In the genomic region with DNA sequence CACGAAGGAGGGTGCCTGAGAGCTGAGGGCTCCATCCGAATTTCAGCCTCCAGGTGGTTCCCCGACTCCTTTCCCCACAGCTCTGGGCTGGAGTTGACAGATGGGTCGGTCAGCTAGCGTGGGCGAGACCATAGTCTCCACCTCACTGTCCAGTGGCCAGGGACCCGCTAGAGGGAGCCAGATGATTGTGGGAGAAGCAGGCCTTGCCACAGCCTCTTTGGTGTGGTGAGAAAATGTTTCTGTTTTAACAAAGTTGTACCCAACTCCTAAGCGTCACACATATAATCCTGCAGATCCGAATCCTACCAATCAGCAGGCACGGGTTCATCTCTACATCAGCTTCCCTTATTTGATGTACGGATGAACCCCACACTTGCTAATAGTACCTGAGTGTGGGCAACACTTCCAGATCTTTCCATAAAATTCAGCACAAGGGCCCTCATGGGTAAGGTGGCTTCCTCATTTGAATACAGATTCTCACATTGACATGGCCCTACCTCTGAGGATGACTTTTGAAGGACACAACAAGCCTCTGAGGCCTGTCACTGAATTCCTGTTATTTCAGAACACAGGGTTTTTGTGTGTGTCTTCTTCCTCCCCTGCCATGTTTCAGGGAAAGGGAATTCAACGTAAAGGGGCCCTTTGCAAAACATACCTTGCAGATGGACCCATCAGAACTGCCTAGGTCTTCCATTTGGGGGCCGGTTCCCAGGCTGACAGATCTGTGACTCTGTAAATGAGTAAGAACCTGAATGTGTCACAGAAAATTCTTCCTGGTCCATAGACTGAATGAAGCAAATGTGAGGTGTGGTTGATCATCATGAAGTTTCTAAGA, we compare ENCODE assay signal across 1 cellular context.
TF ChIP-seq lines count a peak whose summit lies in the region.

No MANE protein-coding gene starts in this region.

TF ChIP-seq in HepG2, 621 proteins besides CTCF, POLR2A, EP300 and RAD21 (continued from another document and continues in another):
- TF ChIP-seq, protein P1, sequence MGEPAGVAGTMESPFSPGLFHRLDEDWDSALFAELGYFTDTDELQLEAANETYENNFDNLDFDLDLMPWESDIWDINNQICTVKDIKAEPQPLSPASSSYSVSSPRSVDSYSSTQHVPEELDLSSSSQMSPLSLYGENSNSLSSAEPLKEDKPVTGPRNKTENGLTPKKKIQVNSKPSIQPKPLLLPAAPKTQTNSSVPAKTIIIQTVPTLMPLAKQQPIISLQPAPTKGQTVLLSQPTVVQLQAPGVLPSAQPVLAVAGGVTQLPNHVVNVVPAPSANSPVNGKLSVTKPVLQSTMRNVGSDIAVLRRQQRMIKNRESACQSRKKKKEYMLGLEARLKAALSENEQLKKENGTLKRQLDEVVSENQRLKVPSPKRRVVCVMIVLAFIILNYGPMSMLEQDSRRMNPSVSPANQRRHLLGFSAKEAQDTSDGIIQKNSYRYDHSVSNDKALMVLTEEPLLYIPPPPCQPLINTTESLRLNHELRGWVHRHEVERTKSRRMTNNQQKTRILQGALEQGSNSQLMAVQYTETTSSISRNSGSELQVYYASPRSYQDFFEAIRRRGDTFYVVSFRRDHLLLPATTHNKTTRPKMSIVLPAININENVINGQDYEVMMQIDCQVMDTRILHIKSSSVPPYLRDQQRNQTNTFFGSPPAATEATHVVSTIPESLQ (CRISPR knock-in tag; conservative IDR thresholded peaks at IDR 0.05): no peak
- TF ChIP-seq, protein P2, sequence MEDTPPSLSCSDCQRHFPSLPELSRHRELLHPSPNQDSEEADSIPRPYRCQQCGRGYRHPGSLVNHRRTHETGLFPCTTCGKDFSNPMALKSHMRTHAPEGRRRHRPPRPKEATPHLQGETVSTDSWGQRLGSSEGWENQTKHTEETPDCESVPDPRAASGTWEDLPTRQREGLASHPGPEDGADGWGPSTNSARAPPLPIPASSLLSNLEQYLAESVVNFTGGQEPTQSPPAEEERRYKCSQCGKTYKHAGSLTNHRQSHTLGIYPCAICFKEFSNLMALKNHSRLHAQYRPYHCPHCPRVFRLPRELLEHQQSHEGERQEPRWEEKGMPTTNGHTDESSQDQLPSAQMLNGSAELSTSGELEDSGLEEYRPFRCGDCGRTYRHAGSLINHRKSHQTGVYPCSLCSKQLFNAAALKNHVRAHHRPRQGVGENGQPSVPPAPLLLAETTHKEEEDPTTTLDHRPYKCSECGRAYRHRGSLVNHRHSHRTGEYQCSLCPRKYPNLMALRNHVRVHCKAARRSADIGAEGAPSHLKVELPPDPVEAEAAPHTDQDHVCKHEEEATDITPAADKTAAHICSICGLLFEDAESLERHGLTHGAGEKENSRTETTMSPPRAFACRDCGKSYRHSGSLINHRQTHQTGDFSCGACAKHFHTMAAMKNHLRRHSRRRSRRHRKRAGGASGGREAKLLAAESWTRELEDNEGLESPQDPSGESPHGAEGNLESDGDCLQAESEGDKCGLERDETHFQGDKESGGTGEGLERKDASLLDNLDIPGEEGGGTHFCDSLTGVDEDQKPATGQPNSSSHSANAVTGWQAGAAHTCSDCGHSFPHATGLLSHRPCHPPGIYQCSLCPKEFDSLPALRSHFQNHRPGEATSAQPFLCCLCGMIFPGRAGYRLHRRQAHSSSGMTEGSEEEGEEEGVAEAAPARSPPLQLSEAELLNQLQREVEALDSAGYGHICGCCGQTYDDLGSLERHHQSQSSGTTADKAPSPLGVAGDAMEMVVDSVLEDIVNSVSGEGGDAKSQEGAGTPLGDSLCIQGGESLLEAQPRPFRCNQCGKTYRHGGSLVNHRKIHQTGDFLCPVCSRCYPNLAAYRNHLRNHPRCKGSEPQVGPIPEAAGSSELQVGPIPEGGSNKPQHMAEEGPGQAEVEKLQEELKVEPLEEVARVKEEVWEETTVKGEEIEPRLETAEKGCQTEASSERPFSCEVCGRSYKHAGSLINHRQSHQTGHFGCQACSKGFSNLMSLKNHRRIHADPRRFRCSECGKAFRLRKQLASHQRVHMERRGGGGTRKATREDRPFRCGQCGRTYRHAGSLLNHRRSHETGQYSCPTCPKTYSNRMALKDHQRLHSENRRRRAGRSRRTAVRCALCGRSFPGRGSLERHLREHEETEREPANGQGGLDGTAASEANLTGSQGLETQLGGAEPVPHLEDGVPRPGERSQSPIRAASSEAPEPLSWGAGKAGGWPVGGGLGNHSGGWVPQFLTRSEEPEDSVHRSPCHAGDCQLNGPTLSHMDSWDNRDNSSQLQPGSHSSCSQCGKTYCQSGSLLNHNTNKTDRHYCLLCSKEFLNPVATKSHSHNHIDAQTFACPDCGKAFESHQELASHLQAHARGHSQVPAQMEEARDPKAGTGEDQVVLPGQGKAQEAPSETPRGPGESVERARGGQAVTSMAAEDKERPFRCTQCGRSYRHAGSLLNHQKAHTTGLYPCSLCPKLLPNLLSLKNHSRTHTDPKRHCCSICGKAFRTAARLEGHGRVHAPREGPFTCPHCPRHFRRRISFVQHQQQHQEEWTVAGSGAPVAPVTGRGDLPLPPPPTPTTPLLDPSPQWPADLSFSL (CRISPR knock-in tag; IDR thresholded peaks at IDR 0.05): no peak
- TF ChIP-seq MAFG (CRISPR knock-in tag; IDR thresholded peaks at IDR 0.05) (no peak), CBX2 (IDR thresholded peaks at IDR 0.05; ENCODE audit: low read depth, low read length) (no peak), CBX2 (CRISPR knock-in tag; IDR thresholded peaks at IDR 0.05; ENCODE audit: low read depth) (no peak; the same call in 1 of the 2 replicates), NONO (IDR thresholded peaks at IDR 0.05) (no peak), NONO (CRISPR knock-in tag; conservative IDR thresholded peaks at IDR 0.05) (peak; percentile 43; the same call in 1 of the 2 replicates), BRD4 (CRISPR knock-in tag; IDR thresholded peaks at IDR 0.05) (no peak), CHCHD3 (CRISPR knock-in tag; IDR thresholded peaks at IDR 0.05) (no peak), SP2 (CRISPR knock-in tag; IDR thresholded peaks at IDR 0.05) (no peak), KDM6A (CRISPR knock-in tag; IDR thresholded peaks at IDR 0.05; ENCODE audit: low read depth) (no peak), FOXK1 (CRISPR knock-in tag; IDR thresholded peaks at IDR 0.05; ENCODE audit: borderline replicate concordance, low read depth) (peak; percentile 61; the same call in 1 of the 2 replicates), ZNF839 (CRISPR knock-in tag; IDR thresholded peaks at IDR 0.05; ENCODE audit: borderline replicate concordance) (no peak), ZSCAN9 (CRISPR knock-in tag; IDR thresholded peaks at IDR 0.05; ENCODE audit: borderline replicate concordance) (peak; percentile 66; the same call in 1 of the 2 replicates), NR2C2 (CRISPR knock-in tag; IDR thresholded peaks at IDR 0.05; ENCODE audit: borderline replicate concordance) (no peak), TBX3 (IDR thresholded peaks at IDR 0.05; ENCODE audit: borderline replicate concordance) (no peak), ZNF552 (CRISPR knock-in tag; IDR thresholded peaks at IDR 0.05; ENCODE audit: borderline replicate concordance) (no peak), ZNF329 (CRISPR knock-in tag; IDR thresholded peaks at IDR 0.05; ENCODE audit: low read depth) (no peak), SYNCRIP (IDR thresholded peaks at IDR 0.05; ENCODE audit: insufficient read depth, low read depth, low read length) (no peak), ZNF350 (CRISPR knock-in tag; IDR thresholded peaks at IDR 0.05; ENCODE audit: borderline replicate concordance, low read depth) (peak; percentile 85), SUZ12 (IDR thresholded peaks at IDR 0.05; ENCODE audit: low read depth, low read length) (0 out of 2 replicates have a peak, but pooled peaks have one; percentile 22), ZFP41 (CRISPR knock-in tag; IDR thresholded peaks at IDR 0.05; ENCODE audit: borderline replicate concordance) (no peak), BHLHE40 (IDR thresholded peaks at IDR 0.05; ENCODE audit: low read length) (0 out of 2 replicates have a peak, but pooled peaks have one; percentile 17), ZNF263 (CRISPR knock-in tag; IDR thresholded peaks at IDR 0.05) (peak; percentile 77), STAT5B (CRISPR knock-in tag; IDR thresholded peaks at IDR 0.05) (no peak), TAF15 (IDR thresholded peaks at IDR 0.05; ENCODE audit: low read depth, low read length, poor library complexity, severe bottlenecking) (no peak), ZKSCAN8 (CRISPR knock-in tag; IDR thresholded peaks at IDR 0.05; ENCODE audit: borderline replicate concordance) (peak; percentile 40; the same call in 1 of the 2 replicates)
- TF ChIP-seq, protein P3, sequence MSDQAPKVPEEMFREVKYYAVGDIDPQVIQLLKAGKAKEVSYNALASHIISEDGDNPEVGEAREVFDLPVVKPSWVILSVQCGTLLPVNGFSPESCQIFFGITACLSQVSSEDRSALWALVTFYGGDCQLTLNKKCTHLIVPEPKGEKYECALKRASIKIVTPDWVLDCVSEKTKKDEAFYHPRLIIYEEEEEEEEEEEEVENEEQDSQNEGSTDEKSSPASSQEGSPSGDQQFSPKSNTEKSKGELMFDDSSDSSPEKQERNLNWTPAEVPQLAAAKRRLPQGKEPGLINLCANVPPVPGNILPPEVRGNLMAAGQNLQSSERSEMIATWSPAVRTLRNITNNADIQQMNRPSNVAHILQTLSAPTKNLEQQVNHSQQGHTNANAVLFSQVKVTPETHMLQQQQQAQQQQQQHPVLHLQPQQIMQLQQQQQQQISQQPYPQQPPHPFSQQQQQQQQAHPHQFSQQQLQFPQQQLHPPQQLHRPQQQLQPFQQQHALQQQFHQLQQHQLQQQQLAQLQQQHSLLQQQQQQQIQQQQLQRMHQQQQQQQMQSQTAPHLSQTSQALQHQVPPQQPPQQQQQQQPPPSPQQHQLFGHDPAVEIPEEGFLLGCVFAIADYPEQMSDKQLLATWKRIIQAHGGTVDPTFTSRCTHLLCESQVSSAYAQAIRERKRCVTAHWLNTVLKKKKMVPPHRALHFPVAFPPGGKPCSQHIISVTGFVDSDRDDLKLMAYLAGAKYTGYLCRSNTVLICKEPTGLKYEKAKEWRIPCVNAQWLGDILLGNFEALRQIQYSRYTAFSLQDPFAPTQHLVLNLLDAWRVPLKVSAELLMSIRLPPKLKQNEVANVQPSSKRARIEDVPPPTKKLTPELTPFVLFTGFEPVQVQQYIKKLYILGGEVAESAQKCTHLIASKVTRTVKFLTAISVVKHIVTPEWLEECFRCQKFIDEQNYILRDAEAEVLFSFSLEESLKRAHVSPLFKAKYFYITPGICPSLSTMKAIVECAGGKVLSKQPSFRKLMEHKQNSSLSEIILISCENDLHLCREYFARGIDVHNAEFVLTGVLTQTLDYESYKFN (CRISPR knock-in tag; conservative IDR thresholded peaks at IDR 0.05): no peak
- TF ChIP-seq, protein P4, sequence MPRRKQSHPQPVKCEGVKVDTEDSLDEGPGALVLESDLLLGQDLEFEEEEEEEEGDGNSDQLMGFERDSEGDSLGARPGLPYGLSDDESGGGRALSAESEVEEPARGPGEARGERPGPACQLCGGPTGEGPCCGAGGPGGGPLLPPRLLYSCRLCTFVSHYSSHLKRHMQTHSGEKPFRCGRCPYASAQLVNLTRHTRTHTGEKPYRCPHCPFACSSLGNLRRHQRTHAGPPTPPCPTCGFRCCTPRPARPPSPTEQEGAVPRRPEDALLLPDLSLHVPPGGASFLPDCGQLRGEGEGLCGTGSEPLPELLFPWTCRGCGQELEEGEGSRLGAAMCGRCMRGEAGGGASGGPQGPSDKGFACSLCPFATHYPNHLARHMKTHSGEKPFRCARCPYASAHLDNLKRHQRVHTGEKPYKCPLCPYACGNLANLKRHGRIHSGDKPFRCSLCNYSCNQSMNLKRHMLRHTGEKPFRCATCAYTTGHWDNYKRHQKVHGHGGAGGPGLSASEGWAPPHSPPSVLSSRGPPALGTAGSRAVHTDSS (CRISPR knock-in tag; conservative IDR thresholded peaks at IDR 0.05): peak; percentile 97; the same call in 1 of the 2 replicates
- TF ChIP-seq, protein P5, sequence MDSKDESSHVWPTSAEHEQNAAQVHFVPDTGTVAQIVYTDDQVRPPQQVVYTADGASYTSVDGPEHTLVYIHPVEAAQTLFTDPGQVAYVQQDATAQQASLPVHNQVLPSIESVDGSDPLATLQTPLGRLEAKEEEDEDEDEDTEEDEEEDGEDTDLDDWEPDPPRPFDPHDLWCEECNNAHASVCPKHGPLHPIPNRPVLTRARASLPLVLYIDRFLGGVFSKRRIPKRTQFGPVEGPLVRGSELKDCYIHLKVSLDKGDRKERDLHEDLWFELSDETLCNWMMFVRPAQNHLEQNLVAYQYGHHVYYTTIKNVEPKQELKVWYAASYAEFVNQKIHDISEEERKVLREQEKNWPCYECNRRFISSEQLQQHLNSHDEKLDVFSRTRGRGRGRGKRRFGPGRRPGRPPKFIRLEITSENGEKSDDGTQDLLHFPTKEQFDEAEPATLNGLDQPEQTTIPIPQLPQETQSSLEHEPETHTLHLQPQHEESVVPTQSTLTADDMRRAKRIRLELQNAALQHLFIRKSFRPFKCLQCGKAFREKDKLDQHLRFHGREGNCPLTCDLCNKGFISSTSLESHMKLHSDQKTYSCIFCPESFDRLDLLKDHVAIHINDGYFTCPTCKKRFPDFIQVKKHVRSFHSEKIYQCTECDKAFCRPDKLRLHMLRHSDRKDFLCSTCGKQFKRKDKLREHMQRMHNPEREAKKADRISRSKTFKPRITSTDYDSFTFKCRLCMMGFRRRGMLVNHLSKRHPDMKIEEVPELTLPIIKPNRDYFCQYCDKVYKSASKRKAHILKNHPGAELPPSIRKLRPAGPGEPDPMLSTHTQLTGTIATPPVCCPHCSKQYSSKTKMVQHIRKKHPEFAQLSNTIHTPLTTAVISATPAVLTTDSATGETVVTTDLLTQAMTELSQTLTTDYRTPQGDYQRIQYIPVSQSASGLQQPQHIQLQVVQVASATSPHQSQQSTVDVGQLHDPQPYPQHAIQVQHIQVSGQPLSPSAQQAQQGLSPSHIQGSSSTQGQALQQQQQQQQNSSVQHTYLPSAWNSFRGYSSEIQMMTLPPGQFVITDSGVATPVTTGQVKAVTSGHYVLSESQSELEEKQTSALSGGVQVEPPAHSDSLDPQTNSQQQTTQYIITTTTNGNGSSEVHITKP (CRISPR knock-in tag; IDR thresholded peaks at IDR 0.05; ENCODE audit: low read depth): peak; percentile 85
- TF ChIP-seq, protein P6, sequence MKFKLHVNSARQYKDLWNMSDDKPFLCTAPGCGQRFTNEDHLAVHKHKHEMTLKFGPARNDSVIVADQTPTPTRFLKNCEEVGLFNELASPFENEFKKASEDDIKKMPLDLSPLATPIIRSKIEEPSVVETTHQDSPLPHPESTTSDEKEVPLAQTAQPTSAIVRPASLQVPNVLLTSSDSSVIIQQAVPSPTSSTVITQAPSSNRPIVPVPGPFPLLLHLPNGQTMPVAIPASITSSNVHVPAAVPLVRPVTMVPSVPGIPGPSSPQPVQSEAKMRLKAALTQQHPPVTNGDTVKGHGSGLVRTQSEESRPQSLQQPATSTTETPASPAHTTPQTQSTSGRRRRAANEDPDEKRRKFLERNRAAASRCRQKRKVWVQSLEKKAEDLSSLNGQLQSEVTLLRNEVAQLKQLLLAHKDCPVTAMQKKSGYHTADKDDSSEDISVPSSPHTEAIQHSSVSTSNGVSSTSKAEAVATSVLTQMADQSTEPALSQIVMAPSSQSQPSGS (CRISPR knock-in tag; IDR thresholded peaks at IDR 0.05): peak; percentile 66; the same call in 1 of the 2 replicates
- TF ChIP-seq, protein P7, sequence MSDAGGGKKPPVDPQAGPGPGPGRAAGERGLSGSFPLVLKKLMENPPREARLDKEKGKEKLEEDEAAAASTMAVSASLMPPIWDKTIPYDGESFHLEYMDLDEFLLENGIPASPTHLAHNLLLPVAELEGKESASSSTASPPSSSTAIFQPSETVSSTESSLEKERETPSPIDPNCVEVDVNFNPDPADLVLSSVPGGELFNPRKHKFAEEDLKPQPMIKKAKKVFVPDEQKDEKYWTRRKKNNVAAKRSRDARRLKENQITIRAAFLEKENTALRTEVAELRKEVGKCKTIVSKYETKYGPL (CRISPR knock-in tag; IDR thresholded peaks at IDR 0.05): no peak
- TF ChIP-seq, protein P8, sequence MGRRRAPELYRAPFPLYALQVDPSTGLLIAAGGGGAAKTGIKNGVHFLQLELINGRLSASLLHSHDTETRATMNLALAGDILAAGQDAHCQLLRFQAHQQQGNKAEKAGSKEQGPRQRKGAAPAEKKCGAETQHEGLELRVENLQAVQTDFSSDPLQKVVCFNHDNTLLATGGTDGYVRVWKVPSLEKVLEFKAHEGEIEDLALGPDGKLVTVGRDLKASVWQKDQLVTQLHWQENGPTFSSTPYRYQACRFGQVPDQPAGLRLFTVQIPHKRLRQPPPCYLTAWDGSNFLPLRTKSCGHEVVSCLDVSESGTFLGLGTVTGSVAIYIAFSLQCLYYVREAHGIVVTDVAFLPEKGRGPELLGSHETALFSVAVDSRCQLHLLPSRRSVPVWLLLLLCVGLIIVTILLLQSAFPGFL (CRISPR knock-in tag; IDR thresholded peaks at IDR 0.05): no peak
